Comparison of ENCODE assay signal across 38 cellular contexts in genomic region chr19:53091855-53092254, GRCh38. TPM values are rescaled to one million over a fixed set of nuclear protein-coding genes. Genes with fewer than 3 reads are reported as not detected.
"Had no signal": no experiment of that assay in that cellular context is flagged by ENCODE, and none has a peak within 500 bp of the region (broad histone marks: within the 10 kb centered on the region; RNA-seq: fewer than 3 reads in every experiment).

No MANE protein-coding gene starts in this region.

- H3K9me3 ChIP-seq: adrenal gland, body of pancreas had no signal

- H3K27ac Mint-ChIP-seq: activated CD4-positive, alpha-beta memory T cell treated with anti-CD3 and anti-CD28 coated beads, Interleukin-2, amount 10 ng/mL, durations not matched to agents 7 days and 5 days; activated CD4-positive, alpha-beta T cell treated with anti-CD3 and anti-CD28 coated beads for 36 hours; activated CD4-positive, alpha-beta T cell treated with anti-CD3 and anti-CD28 coated beads, Interleukin-2, amount 10 ng/mL, durations not matched to agents 7 days and 5 days; activated CD8-positive, alpha-beta memory T cell treated with anti-CD3 and anti-CD28 coated beads, Interleukin-2, amount 10 ng/mL, durations not matched to agents 7 days and 5 days; activated CD8-positive, alpha-beta T cell treated with anti-CD3 and anti-CD28 coated beads, Interleukin-2, amount 10 ng/mL, durations not matched to agents 7 days and 5 days; activated naive CD4-positive, alpha-beta T cell treated with anti-CD3 and anti-CD28 coated beads for 36 hours; activated naive CD4-positive, alpha-beta T cell treated with anti-CD3 and anti-CD28 coated beads, Interleukin-2, amount 50 U/mL, for 72 hours; activated naive CD8-positive, alpha-beta T cell treated with anti-CD3 and anti-CD28 coated beads for 36 hours; activated T-cell treated with anti-CD3 and anti-CD28 coated beads, Interleukin-2, amount 50 U/mL, for 24 hours; activated T-helper 2 cell treated with anti-CD3 and anti-CD28 coated beads, Interferon-gamma antibody, Interleukin-2, Interleukin-4, amounts not matched to agents 10 μg/mL and 5 μg/mL and 100 μg/mL, durations not matched to agents 14 hours and 24 hours and 36 hours; T-helper 1 cell treated with Interleukin-12 subunit alpha and Interleukin-12 subunit beta and Interleukin-4 antibody, amounts not matched to agents 30 μg/mL and 1 μg/mL, for 36 hours; T-helper 2 cell treated with Interferon-gamma antibody and Interleukin-4, amounts not matched to agents 5 μg/mL and 100 μg/mL, for 36 hours had no signal

- H3K27ac ChIP-seq: body of pancreas, VCaP had no signal

- H3K4me3 ChIP-seq: adrenal gland, body of pancreas had no signal

- FAIRE-seq: astrocyte, TTC549 had no signal

- H3K27me3 ChIP-seq: adrenal gland, body of pancreas had no signal

- H3K4me1 ChIP-seq: body of pancreas had no signal

- DNase-seq: activated CD4-positive, alpha-beta memory T cell treated with anti-CD3 and anti-CD28 coated beads, Interleukin-2, amount 10 ng/mL, durations not matched to agents 7 days and 5 days; activated CD4-positive, alpha-beta T cell treated with anti-CD3 and anti-CD28 coated beads for 1 hour; activated CD4-positive, alpha-beta T cell treated with anti-CD3 and anti-CD28 coated beads for 36 hours; activated CD4-positive, alpha-beta T cell treated with anti-CD3 and anti-CD28 coated beads for 48 hours; activated CD4-positive, alpha-beta T cell treated with anti-CD3 and anti-CD28 coated beads, Interleukin-2, amount 10 ng/mL, durations not matched to agents 7 days and 5 days; activated CD4-positive, alpha-beta T cell treated with anti-CD3 and anti-CD28 coated beads, Interleukin-2, amount 50 U/mL, for 48 hours; activated CD4-positive, CD25-positive, alpha-beta regulatory T cell; activated CD8-positive, alpha-beta memory T cell treated with anti-CD3 and anti-CD28 coated beads for 24 hours; activated CD8-positive, alpha-beta memory T cell treated with anti-CD3 and anti-CD28 coated beads, Interleukin-2, amount 10 ng/mL, durations not matched to agents 7 days and 5 days; activated CD8-positive, alpha-beta memory T cell treated with anti-CD3 and anti-CD28 coated beads, Interleukin-2, amount 50 U/mL, for 48 hours; activated CD8-positive, alpha-beta T cell treated with anti-CD3 and anti-CD28 coated beads, Interleukin-2, amount 10 ng/mL, durations not matched to agents 7 days and 5 days; activated effector memory CD4-positive, alpha-beta T cell treated with Interleukin-2 at 50 U/mL for 16 hours; activated gamma-delta T cell treated with Interleukin-2 at 50 U/mL for 16 hours; activated naive CD4-positive, alpha-beta T cell; activated naive CD4-positive, alpha-beta T cell treated with anti-CD3 and anti-CD28 coated beads for 36 hours; activated naive CD4-positive, alpha-beta T cell treated with anti-CD3 and anti-CD28 coated beads, Interleukin-2, amount 50 U/mL, for 16 hours; activated naive CD8-positive, alpha-beta T cell treated with anti-CD3 and anti-CD28 coated beads for 36 hours; activated T-cell treated with anti-CD3 and anti-CD28 coated beads, Interleukin-2, amount 50 U/mL, for 24 hours; activated T-cell treated with anti-CD3 and anti-CD28 coated beads, Interleukin-2, amount 50 U/mL, for 48 hours; adrenal gland; amniotic stem cell; aorta; body of pancreas; central memory CD4-positive, alpha-beta T cell; SW 1271; T-helper 1 cell; T-helper 2 cell; T-helper 9 cell had no signal

- H3K4me3 Mint-ChIP-seq: activated CD4-positive, alpha-beta memory T cell treated with anti-CD3 and anti-CD28 coated beads, Interleukin-2, amount 10 ng/mL, durations not matched to agents 7 days and 5 days; activated CD4-positive, alpha-beta T cell treated with anti-CD3 and anti-CD28 coated beads for 36 hours; activated CD4-positive, alpha-beta T cell treated with anti-CD3 and anti-CD28 coated beads, Interleukin-2, amount 10 ng/mL, durations not matched to agents 7 days and 5 days; activated CD8-positive, alpha-beta memory T cell treated with anti-CD3 and anti-CD28 coated beads, Interleukin-2, amount 10 ng/mL, durations not matched to agents 7 days and 5 days; activated CD8-positive, alpha-beta T cell treated with anti-CD3 and anti-CD28 coated beads, Interleukin-2, amount 10 ng/mL, durations not matched to agents 7 days and 5 days; activated naive CD4-positive, alpha-beta T cell treated with anti-CD3 and anti-CD28 coated beads for 36 hours; activated naive CD8-positive, alpha-beta T cell treated with anti-CD3 and anti-CD28 coated beads for 36 hours; activated T-cell treated with anti-CD3 and anti-CD28 coated beads, Interleukin-2, amount 50 U/mL, for 24 hours; T-helper 1 cell treated with Interleukin-12 subunit alpha and Interleukin-12 subunit beta and Interleukin-4 antibody, amounts not matched to agents 30 μg/mL and 1 μg/mL, for 36 hours; T-helper 2 cell treated with Interferon-gamma antibody and Interleukin-4, amounts not matched to agents 5 μg/mL and 100 μg/mL, for 36 hours had no signal

- H3K27me3 Mint-ChIP-seq: activated CD4-positive, alpha-beta memory T cell treated with anti-CD3 and anti-CD28 coated beads, Interleukin-2, amount 10 ng/mL, durations not matched to agents 7 days and 5 days; activated CD4-positive, alpha-beta T cell treated with anti-CD3 and anti-CD28 coated beads for 36 hours; activated CD4-positive, alpha-beta T cell treated with anti-CD3 and anti-CD28 coated beads, Interleukin-2, amount 10 ng/mL, durations not matched to agents 7 days and 5 days; activated CD8-positive, alpha-beta memory T cell treated with anti-CD3 and anti-CD28 coated beads, Interleukin-2, amount 10 ng/mL, durations not matched to agents 7 days and 5 days; activated naive CD8-positive, alpha-beta T cell treated with anti-CD3 and anti-CD28 coated beads for 36 hours; activated T-cell treated with anti-CD3 and anti-CD28 coated beads, Interleukin-2, amount 50 U/mL, for 24 hours had no signal

- ATAC-seq: activated CD4-positive, alpha-beta T cell treated with anti-CD3 and anti-CD28 coated beads for 36 hours; activated CD4-positive, CD25-positive, alpha-beta regulatory T cell treated with anti-CD3 and anti-CD28 coated beads, Interleukin-2, amount 50 U/mL, for 24 hours; activated CD8-positive, alpha-beta memory T cell treated with anti-CD3 and anti-CD28 coated beads, Interleukin-2, amount 10 ng/mL, durations not matched to agents 7 days and 5 days; activated CD8-positive, alpha-beta T cell treated with anti-CD3 and anti-CD28 coated beads, Interleukin-2, amount 10 ng/mL, durations not matched to agents 7 days and 5 days; activated naive CD4-positive, alpha-beta T cell treated with anti-CD3 and anti-CD28 coated beads, Interleukin-2, amount 50 U/mL, for 72 hours; body of pancreas had no signal

- H3K4me1 Mint-ChIP-seq: activated CD4-positive, alpha-beta memory T cell treated with anti-CD3 and anti-CD28 coated beads, Interleukin-2, amount 10 ng/mL, durations not matched to agents 7 days and 5 days; activated CD4-positive, alpha-beta T cell treated with anti-CD3 and anti-CD28 coated beads for 36 hours; activated CD4-positive, alpha-beta T cell treated with anti-CD3 and anti-CD28 coated beads, Interleukin-2, amount 10 ng/mL, durations not matched to agents 7 days and 5 days; activated CD8-positive, alpha-beta memory T cell treated with anti-CD3 and anti-CD28 coated beads, Interleukin-2, amount 10 ng/mL, durations not matched to agents 7 days and 5 days; activated naive CD8-positive, alpha-beta T cell treated with anti-CD3 and anti-CD28 coated beads for 36 hours had no signal

RNA-seq across cellular contexts. Expression of gene ERVV-2, which starts 47.3 kb away (rescaled TPM):
- total RNA-seq: activated CD4-positive, alpha-beta memory T cell treated with anti-CD3 and anti-CD28 coated beads, Interleukin-2, amount 10 ng/mL, durations not matched to agents 7 days and 5 days; activated CD4-positive, alpha-beta T cell treated with anti-CD3 and anti-CD28 coated beads for 36 hours; activated CD4-positive, alpha-beta T cell treated with anti-CD3 and anti-CD28 coated beads, Interleukin-2, amount 10 ng/mL, durations not matched to agents 7 days and 5 days; activated CD8-positive, alpha-beta memory T cell treated with anti-CD3 and anti-CD28 coated beads, Interleukin-2, amount 10 ng/mL, durations not matched to agents 7 days and 5 days; activated CD8-positive, alpha-beta T cell treated with anti-CD3 and anti-CD28 coated beads, Interleukin-2, amount 10 ng/mL, durations not matched to agents 7 days and 5 days; activated naive CD4-positive, alpha-beta T cell treated with anti-CD3 and anti-CD28 coated beads for 36 hours; activated naive CD4-positive, alpha-beta T cell treated with anti-CD3 and anti-CD28 coated beads, Interleukin-2, amount 50 U/mL, for 72 hours; activated naive CD8-positive, alpha-beta T cell treated with anti-CD3 and anti-CD28 coated beads for 36 hours; activated T-helper 2 cell treated with anti-CD3 and anti-CD28 coated beads, Interferon-gamma antibody, Interleukin-2, Interleukin-4, amounts not matched to agents 10 μg/mL and 5 μg/mL and 100 μg/mL, durations not matched to agents 14 hours and 24 hours and 36 hours; adrenal gland; aorta; astrocyte; body of pancreas; cardiac septum; cerebellum had no signal
